In the genomic region with DNA sequence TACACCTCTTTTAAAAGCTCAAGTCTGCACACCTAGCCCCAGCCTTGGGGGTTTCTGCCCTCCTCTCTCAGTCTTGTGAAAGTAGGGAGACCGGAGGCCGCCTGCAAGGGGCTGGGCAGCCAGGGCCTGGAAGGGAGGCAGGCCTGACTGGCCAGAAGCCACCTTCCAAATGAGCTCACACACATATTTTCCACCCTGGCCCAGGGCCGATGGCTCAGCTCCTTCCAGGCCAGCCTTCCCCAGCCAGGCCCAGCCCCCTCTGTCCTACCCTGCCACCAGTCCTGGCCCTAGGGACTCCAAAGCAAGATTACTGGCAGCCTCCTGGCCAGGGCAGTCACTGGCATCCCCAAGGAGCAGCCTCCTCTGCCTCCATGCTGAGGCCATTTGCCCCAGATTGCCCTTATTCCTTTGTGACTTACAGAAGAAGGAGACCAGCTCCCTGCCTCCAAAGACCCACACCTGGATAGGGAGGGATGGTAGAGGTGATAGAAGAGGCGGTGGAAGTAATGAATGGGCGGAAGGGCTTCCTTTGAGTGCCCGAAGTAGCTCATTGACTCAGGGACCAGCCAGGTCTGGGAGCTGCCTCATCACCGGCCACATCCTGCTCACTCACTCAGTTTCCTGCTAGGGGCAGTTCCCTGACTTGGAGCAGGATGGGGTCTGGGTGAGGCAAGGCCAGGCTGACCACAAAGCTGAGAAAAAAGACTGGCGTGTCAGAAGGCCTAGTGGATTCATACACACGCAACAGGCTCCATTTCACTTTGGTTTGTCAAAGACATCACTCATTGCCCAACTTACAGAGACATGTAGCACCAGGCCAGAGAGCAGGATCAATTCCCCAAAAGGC, we compare ENCODE assay signal across 8 cellular contexts. TPM values are rescaled to one million over a fixed set of nuclear protein-coding genes. Genes with fewer than 3 reads are reported as not detected.
DNase-seq lines count a peak whose midpoint lies in the region; ATAC-seq, FAIRE-seq and TF ChIP-seq lines count a peak whose summit lies in the region.

No MANE protein-coding gene starts in this region.

- no peak for TF ChIP-seq CTCF in WI38 (IDR thresholded peaks at IDR 0.05; ENCODE audit: low read depth, low read length)
- TF ChIP-seq CTCF in D721Med (IDR thresholded peaks at IDR 0.05; ENCODE audit: insufficient read depth, missing control alignments): no peak

- peak overlapping the region; percentile 27; the same call in 1 of the 2 replicates for H3K4me3 ChIP-seq in WI38 (ENCODE audit: low read depth, low read length)

- FAIRE-seq in frontal cortex (lab: Jason Lieb, UNC): no peak
- FAIRE-seq in D721Med (lab: Jason Lieb, UNC): no peak

- ATAC-seq in GM18520 (IDR thresholded peaks at IDR 0.05; ENCODE audit: unreplicated experiment) (no peak), GM19395 (IDR thresholded peaks at IDR 0.05; ENCODE audit: unreplicated experiment) (no peak)

- intact Hi-C loops in posterior vena cava (cut with DNase I): loop anchor here in 1 of 2 donors (2.0 to 10.0 kb wide), 2 partner anchors 14 to 196 kb away; a partner anchor contains a TSS

- DNase-seq in HS-5 (ENCODE audit: low read depth) (peak; percentile 90), frontal cortex (ENCODE audit: low spot score in 2 of 2) (peak; percentile 32 to 41), posterior vena cava (ENCODE audit: low spot score) (peak; percentile 97), D721Med (ENCODE audit: insufficient read length, low spot score) (no peak), DMS 273 treated with DMSO at 0.1 percent for 48 hours (lab: John Stamatoyannopoulos, UW) (no peak)

RNA-seq across cellular contexts. Expression of a gene that starts 14.8 kb away (rescaled TPM):
- total RNA-seq in frontal cortex (6.9 TPM), posterior vena cava (100 to 1,000 TPM; 229 to 234 TPM)

RNA-seq across cellular contexts. Expression of a gene that starts 20.4 kb away (rescaled TPM):
- total RNA-seq in frontal cortex (2.9 TPM), posterior vena cava (100 to 1,000 TPM; 129 to 139 TPM)

RNA-seq across cellular contexts. Expression of a gene that starts 21.5 kb away (rescaled TPM):
- total RNA-seq in frontal cortex: 13.9 TPM
- total RNA-seq in posterior vena cava: 10 to 100 TPM; 58.5 to 58.9 TPM

RNA-seq across cellular contexts. Expression of a gene that starts 31.9 kb away (rescaled TPM):
- total RNA-seq in frontal cortex: 2.4 TPM
- under 1 TPM; 0.23 to 0.43 TPM for total RNA-seq in posterior vena cava

RNA-seq across cellular contexts. Expression of a gene that starts 35.9 kb away (rescaled TPM):
- 2.0 TPM for total RNA-seq in frontal cortex
- 10 to 100 TPM; 11.4 to 17.5 TPM for total RNA-seq in posterior vena cava

Comparison
In these comparisons a context has a peak if more than half of its experiments do, and no peak if none do; other contexts are left out.
1. DNase-seq: peak in HS-5 (single experiment), frontal cortex (2 of 2) and posterior vena cava (single experiment); none in D721Med (single experiment) and DMS 273 treated with DMSO at 0.1 percent for 48 hours (single experiment).
2. RNA of a gene that starts 14.8 kb away (total RNA-seq): 229 to 234 TPM in posterior vena cava; 6.9 TPM in frontal cortex (single experiment); every median in the first group is over 10 times any median in the second.
3. RNA of a gene that starts 20.4 kb away (total RNA-seq): 129 to 139 TPM in posterior vena cava; 2.9 TPM in frontal cortex (single experiment); every median in the first group is over 10 times any median in the second.